ENCODE assay signal across 9 cellular contexts in genomic region chr2:130728549-130729310, GRCh38. TPM values are rescaled to one million over a fixed set of nuclear protein-coding genes. Genes with fewer than 3 reads are reported as not detected.
DNase-seq lines count a peak whose midpoint lies in the region; ATAC-seq and TF ChIP-seq lines count a peak whose summit lies in the region.
"Had no signal": no experiment of that assay in that cellular context is flagged by ENCODE, and none has a peak within 500 bp of the region (broad histone marks: within the 10 kb centered on the region; RNA-seq: fewer than 3 reads in every experiment).

A gene with protein sequence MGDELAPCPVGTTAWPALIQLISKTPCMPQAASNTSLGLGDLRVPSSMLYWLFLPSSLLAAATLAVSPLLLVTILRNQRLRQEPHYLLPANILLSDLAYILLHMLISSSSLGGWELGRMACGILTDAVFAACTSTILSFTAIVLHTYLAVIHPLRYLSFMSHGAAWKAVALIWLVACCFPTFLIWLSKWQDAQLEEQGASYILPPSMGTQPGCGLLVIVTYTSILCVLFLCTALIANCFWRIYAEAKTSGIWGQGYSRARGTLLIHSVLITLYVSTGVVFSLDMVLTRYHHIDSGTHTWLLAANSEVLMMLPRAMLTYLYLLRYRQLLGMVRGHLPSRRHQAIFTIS (plus strand): TSS chr2:130729070. CDS start chr2:130729152, 82 bp downstream.

- TF ChIP-seq CTCF in left lung (IDR thresholded peaks at IDR 0.05), result no peak

- no peaks in the 10 kb centered on the region for H3K36me3 ChIP-seq in left lung

- peaks cover 19% of the 10 kb centered on the region for H3K4me1 Mint-ChIP-seq in stimulated activated naive CD8-positive, alpha-beta T cell treated with anti-CD3 and anti-CD28 coated beads, Interleukin-15, Interleukin-2, amounts not matched to agents 100 ng/mL and 50 ng/mL, for 24 hours (ENCODE audit: low read depth)
- peaks cover 12% of the 10 kb centered on the region for H3K4me1 Mint-ChIP-seq in activated T-helper 1 cell treated with anti-CD3 and anti-CD28 coated beads, Interleukin-12 subunit alpha, Interleukin-12 subunit beta, Interleukin-2, Interleukin-4 antibody, amounts not matched to agents 30 ng/mL and 10 ng/mL and 1 ng/mL, durations not matched to agents 14 hours and 24 hours and 36 hours (ENCODE audit: low read depth)

- peaks cover 11 to 14% of the 10 kb centered on the region in 2 donors for H3K4me1 ChIP-seq in left lung

- no peaks in the 10 kb centered on the region for H3K9me3 Mint-ChIP-seq in stimulated activated naive CD8-positive, alpha-beta T cell treated with anti-CD3 and anti-CD28 coated beads, Interleukin-15, Interleukin-2, amounts not matched to agents 100 ng/mL and 50 ng/mL, for 24 hours
- H3K9me3 Mint-ChIP-seq in activated T-helper 1 cell treated with anti-CD3 and anti-CD28 coated beads, Interleukin-12 subunit alpha, Interleukin-12 subunit beta, Interleukin-2, Interleukin-4 antibody, amounts not matched to agents 30 ng/mL and 10 ng/mL and 1 ng/mL, durations not matched to agents 14 hours and 24 hours and 36 hours, result no peaks in the 10 kb centered on the region

- H3K36me3 Mint-ChIP-seq in stimulated activated naive CD8-positive, alpha-beta T cell treated with anti-CD3 and anti-CD28 coated beads, Interleukin-15, Interleukin-2, amounts not matched to agents 100 ng/mL and 50 ng/mL, for 24 hours (ENCODE audit: low read depth), result no peaks in the 10 kb centered on the region
- H3K36me3 Mint-ChIP-seq in activated T-helper 1 cell treated with anti-CD3 and anti-CD28 coated beads, Interleukin-12 subunit alpha, Interleukin-12 subunit beta, Interleukin-2, Interleukin-4 antibody, amounts not matched to agents 30 ng/mL and 10 ng/mL and 1 ng/mL, durations not matched to agents 14 hours and 24 hours and 36 hours (ENCODE audit: low read depth), result no peaks in the 10 kb centered on the region

- DNase-seq in stimulated activated naive CD8-positive, alpha-beta T cell treated with anti-CD3 and anti-CD28 coated beads, Interleukin-15, Interleukin-2, amounts not matched to agents 100 U/mL and 50 U/mL, for 24 hours, result no peak
- DNase-seq in activated T-helper 1 cell treated with anti-CD3 and anti-CD28 coated beads, Interleukin-12 subunit alpha, Interleukin-12 subunit beta, Interleukin-2, Interleukin-4 antibody, amounts not matched to agents 30 ng/mL and 10 ng/mL and 1 ng/mL, durations not matched to agents 14 hours and 24 hours and 36 hours (ENCODE audit: low spot score), result no peak
- DNase-seq in left lung, result no peak

- no peak for ATAC-seq in stimulated activated naive CD8-positive, alpha-beta T cell treated with anti-CD3 and anti-CD28 coated beads, Interleukin-15, Interleukin-2, amounts not matched to agents 100 U/mL and 50 U/mL, for 24 hours
- no peak for ATAC-seq in HG03457 (IDR thresholded peaks at IDR 0.05; ENCODE audit: unreplicated experiment)
- no peak for ATAC-seq in left lung
- no peak for ATAC-seq in HG03439 (IDR thresholded peaks at IDR 0.05; ENCODE audit: unreplicated experiment)
- ATAC-seq in GM21723 (IDR thresholded peaks at IDR 0.05; ENCODE audit: unreplicated experiment), result no peak

- intact Hi-C loops in activated T-helper 1 cell treated with anti-CD3 and anti-CD28 coated beads, Interleukin-12 subunit alpha, Interleukin-12 subunit beta, Interleukin-2, Interleukin-4 antibody, amounts not matched to agents 30 ng/mL and 10 ng/mL and 1 ng/mL, durations not matched to agents 14 hours and 24 hours and 36 hours (cut with micrococcal nuclease), result loop anchor here (5.0 kb wide), 1 partner anchor 364 kb away; the partner anchor contains the start of gene FAM168B
- intact Hi-C loops in left lung (cut with DNase I), result no loop called here

- no peaks in the 10 kb centered on the region for H3K27me3 Mint-ChIP-seq in stimulated activated naive CD8-positive, alpha-beta T cell treated with anti-CD3 and anti-CD28 coated beads, Interleukin-15, Interleukin-2, amounts not matched to agents 100 ng/mL and 50 ng/mL, for 24 hours
- H3K27me3 Mint-ChIP-seq in activated T-helper 1 cell treated with anti-CD3 and anti-CD28 coated beads, Interleukin-12 subunit alpha, Interleukin-12 subunit beta, Interleukin-2, Interleukin-4 antibody, amounts not matched to agents 30 ng/mL and 10 ng/mL and 1 ng/mL, durations not matched to agents 14 hours and 24 hours and 36 hours (ENCODE audit: insufficient read depth), result peaks cover 14% of the 10 kb centered on the region

- H3K9me3 ChIP-seq in left lung, result no peaks in the 10 kb centered on the region

- no peaks in the 10 kb centered on the region for H3K27me3 ChIP-seq in layer of hippocampus (ENCODE audit: control insufficient read depth, insufficient read depth, low read length)
- H3K27me3 ChIP-seq in left lung, result peaks cover 0 to 48% of the 10 kb centered on the region in 2 donors

- H3K4me3 Mint-ChIP-seq in stimulated activated naive CD8-positive, alpha-beta T cell treated with anti-CD3 and anti-CD28 coated beads, Interleukin-15, Interleukin-2, amounts not matched to agents 100 ng/mL and 50 ng/mL, for 24 hours, result peak within 1 kb of the TSS; percentile 73
- H3K4me3 Mint-ChIP-seq in activated T-helper 1 cell treated with anti-CD3 and anti-CD28 coated beads, Interleukin-12 subunit alpha, Interleukin-12 subunit beta, Interleukin-2, Interleukin-4 antibody, amounts not matched to agents 30 ng/mL and 10 ng/mL and 1 ng/mL, durations not matched to agents 14 hours and 24 hours and 36 hours, result peak within 1 kb of the TSS; percentile 35

- H3K4me3 ChIP-seq in left lung, result peak within 1 kb of the TSS in 1 of 2 donors; percentile 37

- H3K27ac ChIP-seq in layer of hippocampus (ENCODE audit: low read depth, low read length), result peak within 1 kb of the TSS; percentile 20
- peak within 1 kb of the TSS in 1 of 2 donors; percentile 5 for H3K27ac ChIP-seq in left lung

- no peak within 1 kb of the TSS for H3K27ac Mint-ChIP-seq in stimulated activated naive CD8-positive, alpha-beta T cell treated with anti-CD3 and anti-CD28 coated beads, Interleukin-15, Interleukin-2, amounts not matched to agents 100 ng/mL and 50 ng/mL, for 24 hours
- peak within 1 kb of the TSS; percentile 16 for H3K27ac Mint-ChIP-seq in activated T-helper 1 cell treated with anti-CD3 and anti-CD28 coated beads, Interleukin-12 subunit alpha, Interleukin-12 subunit beta, Interleukin-2, Interleukin-4 antibody, amounts not matched to agents 30 ng/mL and 10 ng/mL and 1 ng/mL, durations not matched to agents 14 hours and 24 hours and 36 hours

RNA-seq across cellular contexts. Expression of the gene that starts here (rescaled TPM):
- not detected in 2 replicates for total RNA-seq in activated T-helper 1 cell treated with anti-CD3 and anti-CD28 coated beads, Interleukin-12 subunit alpha, Interleukin-12 subunit beta, Interleukin-2, Interleukin-4 antibody, amounts not matched to agents 30 ng/mL and 10 ng/mL and 1 ng/mL, durations not matched to agents 14 hours and 24 hours and 36 hours
- not detected for total RNA-seq in left lung
- total RNA-seq: glomerular endothelial cell had no signal
